ENCODE assay signal across 15 cellular contexts in the genomic region with DNA sequence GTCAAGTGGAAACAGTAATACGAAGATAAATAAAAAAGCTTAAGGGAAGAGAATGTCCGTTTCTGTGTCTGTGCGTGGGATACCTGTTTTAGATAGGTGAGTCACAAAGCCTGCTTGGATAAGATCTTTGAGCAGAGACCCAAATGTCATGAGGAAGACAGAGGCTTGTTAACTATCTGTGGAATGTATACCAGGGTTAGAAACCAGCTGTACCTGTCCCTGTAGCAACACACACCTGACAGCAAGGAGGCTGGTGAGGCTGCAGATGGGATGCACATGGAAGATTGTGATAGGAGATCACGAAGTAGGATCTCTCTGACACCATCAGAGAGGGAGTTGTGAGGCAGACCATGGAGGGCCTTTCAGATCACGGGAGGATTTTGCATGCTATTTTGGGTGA.
A peak's percentile ranks its signal among the peaks of the same experiment; 100 is the strongest.
DNase-seq lines count a peak whose midpoint lies in the region; ATAC-seq, FAIRE-seq and TF ChIP-seq lines count a peak whose summit lies in the region.
"Had no signal": no experiment of that assay in that cellular context is flagged by ENCODE, and none has a peak within 500 bp of the region (broad histone marks: within the 10 kb centered on the region; RNA-seq: fewer than 3 reads in every experiment).

No MANE protein-coding gene starts in this region.

- FAIRE-seq in keratinocyte (lab: Jason Lieb, UNC) (peak; percentile 39), pancreas (lab: Jason Lieb, UNC) (no peak)

- peak overlapping the region; percentile 84 for H3K4me3 Mint-ChIP-seq in activated naive CD4-positive, alpha-beta T cell treated with anti-CD3 and anti-CD28 coated beads, Interleukin-2, amount 50 U/mL, for 24 hours
- peak overlapping the region; percentile 77 for H3K4me3 Mint-ChIP-seq in activated T-helper 1 cell treated with anti-CD3 and anti-CD28 coated beads, Interleukin-12 subunit alpha, Interleukin-12 subunit beta, Interleukin-2, Interleukin-4 antibody, amounts not matched to agents 30 ng/mL and 10 ng/mL and 1 ng/mL, durations not matched to agents 14 hours and 24 hours and 36 hours
- H3K4me3 Mint-ChIP-seq: neural progenitor cell had no signal

- H3K4me1 ChIP-seq in keratinocyte (ENCODE audit: control insufficient read depth, extremely low read depth, insufficient read depth, low read length), result peaks cover 17% of the 10 kb centered on the region
- no peaks in the 10 kb centered on the region for H3K4me1 ChIP-seq in pancreas
- peaks cover 0 to 3% (median 0%) of the 10 kb centered on the region in 4 donors for H3K4me1 ChIP-seq in esophagus muscularis mucosa
- H3K4me1 ChIP-seq: lower lobe of right lung, neural progenitor cell, Peyer's patch, uterus had no signal

- intact Hi-C loops in activated T-helper 1 cell treated with anti-CD3 and anti-CD28 coated beads, Interleukin-12 subunit alpha, Interleukin-12 subunit beta, Interleukin-2, Interleukin-4 antibody, amounts not matched to agents 30 ng/mL and 10 ng/mL and 1 ng/mL, durations not matched to agents 14 hours and 24 hours and 36 hours (cut with micrococcal nuclease), result no loop called here
- intact Hi-C loops in pancreas (cut with DNase I) (no loop called here), esophagus muscularis mucosa (cut with DNase I) (loop anchor here (5.0 kb wide), 1 partner anchor 459 kb away; no protein-coding TSS in a partner anchor)

- no peaks in the 10 kb centered on the region for H3K9me1 ChIP-seq in keratinocyte (ENCODE audit: control insufficient read depth, extremely low read depth, insufficient read depth, low read length)

- no peaks in the 10 kb centered on the region for H3K9me3 Mint-ChIP-seq in activated naive CD4-positive, alpha-beta T cell treated with anti-CD3 and anti-CD28 coated beads, Interleukin-2, amount 50 U/mL, for 24 hours
- H3K9me3 Mint-ChIP-seq in activated T-helper 1 cell treated with anti-CD3 and anti-CD28 coated beads, Interleukin-12 subunit alpha, Interleukin-12 subunit beta, Interleukin-2, Interleukin-4 antibody, amounts not matched to agents 30 ng/mL and 10 ng/mL and 1 ng/mL, durations not matched to agents 14 hours and 24 hours and 36 hours, result no peaks in the 10 kb centered on the region
- H3K9me3 Mint-ChIP-seq: neural progenitor cell had no signal

- no peaks in the 10 kb centered on the region for H3K27me3 Mint-ChIP-seq in activated naive CD4-positive, alpha-beta T cell treated with anti-CD3 and anti-CD28 coated beads, Interleukin-2, amount 50 U/mL, for 24 hours
- H3K27me3 Mint-ChIP-seq in activated T-helper 1 cell treated with anti-CD3 and anti-CD28 coated beads, Interleukin-12 subunit alpha, Interleukin-12 subunit beta, Interleukin-2, Interleukin-4 antibody, amounts not matched to agents 30 ng/mL and 10 ng/mL and 1 ng/mL, durations not matched to agents 14 hours and 24 hours and 36 hours (ENCODE audit: insufficient read depth), result no peaks in the 10 kb centered on the region

- H3K4me2 ChIP-seq in keratinocyte (ENCODE audit: control insufficient read depth, extremely low read depth, insufficient read depth, low read depth, low read length), result no peak overlapping the region
- H3K4me2 ChIP-seq: neural progenitor cell had no signal

- TF ChIP-seq POLR2A in esophagus muscularis mucosa (IDR thresholded peaks at IDR 0.05; ENCODE audit: low read depth), result no peak

- H3K79me2 ChIP-seq in keratinocyte (ENCODE audit: control insufficient read depth, insufficient read depth, low read length), result peaks cover 10% of the 10 kb centered on the region

- H3K36me3 Mint-ChIP-seq in activated naive CD4-positive, alpha-beta T cell treated with anti-CD3 and anti-CD28 coated beads, Interleukin-2, amount 50 U/mL, for 24 hours, result peaks cover 8% of the 10 kb centered on the region
- H3K36me3 Mint-ChIP-seq in activated T-helper 1 cell treated with anti-CD3 and anti-CD28 coated beads, Interleukin-12 subunit alpha, Interleukin-12 subunit beta, Interleukin-2, Interleukin-4 antibody, amounts not matched to agents 30 ng/mL and 10 ng/mL and 1 ng/mL, durations not matched to agents 14 hours and 24 hours and 36 hours (ENCODE audit: low read depth), result peaks cover 19% of the 10 kb centered on the region

- H3K4me1 Mint-ChIP-seq in activated naive CD4-positive, alpha-beta T cell treated with anti-CD3 and anti-CD28 coated beads, Interleukin-2, amount 50 U/mL, for 24 hours, result peaks cover 55% of the 10 kb centered on the region
- H3K4me1 Mint-ChIP-seq in activated T-helper 1 cell treated with anti-CD3 and anti-CD28 coated beads, Interleukin-12 subunit alpha, Interleukin-12 subunit beta, Interleukin-2, Interleukin-4 antibody, amounts not matched to agents 30 ng/mL and 10 ng/mL and 1 ng/mL, durations not matched to agents 14 hours and 24 hours and 36 hours (ENCODE audit: low read depth), result peaks cover 34% of the 10 kb centered on the region

- 82 to 89% methylated on average over 5 of the region's 5 CpGs for WGBS in pancreas, 2 donors
- WGBS in esophagus muscularis mucosa, result 84% methylated on average over 5 of the region's 5 CpGs

- dilution Hi-C loops in keratinocyte (cut with MboI; ENCODE audit: extremely low pct_ligation_motif_present, low sequenced_read_pairs), result no loop called here

- H3K4me3 ChIP-seq in keratinocyte (ENCODE audit: control insufficient read depth in 2 of 3, extremely low read depth in 1 of 3, insufficient read depth in 2 of 3, low read depth in 1 of 3, low read length in 3 of 3) (no peak overlapping the region), pancreas (no peak overlapping the region), esophagus muscularis mucosa (no peak overlapping the region)
- H3K4me3 ChIP-seq: lower lobe of right lung, MG63, neural progenitor cell, Peyer's patch, uterus had no signal

- H3K9me3 ChIP-seq in keratinocyte (ENCODE audit: control insufficient read depth, low read depth, low read length) (no peaks in the 10 kb centered on the region), pancreas (no peaks in the 10 kb centered on the region), esophagus muscularis mucosa (no peaks in the 10 kb centered on the region)
- H3K9me3 ChIP-seq: lower lobe of right lung, MG63, Peyer's patch, uterus had no signal

- TF ChIP-seq CTCF in keratinocyte (optimal IDR thresholded peaks at IDR 0.05 in 1 of 3, IDR thresholded peaks at IDR 0.05 in 1 of 3, conservative IDR thresholded peaks at IDR 0.05 in 1 of 3; ENCODE audit: extremely low read depth in 1 of 3, insufficient read depth in 2 of 3, low read length in 3 of 3) (no peak), pancreas (IDR thresholded peaks at IDR 0.05) (no peak), esophagus muscularis mucosa (IDR thresholded peaks at IDR 0.05) (no peak)

- H3K36me3 ChIP-seq in keratinocyte (ENCODE audit: control insufficient read depth in 2 of 2, extremely low read depth in 1 of 2, insufficient read depth in 2 of 2, low read length in 2 of 2) (peaks cover 4 to 11% of the 10 kb centered on the region in 2 experiments), pancreas (peaks cover 0 to 7% (median 0%) of the 10 kb centered on the region in 3 donors), esophagus muscularis mucosa (peaks cover 0 to 29% (median 11%) of the 10 kb centered on the region in 4 donors)
- H3K36me3 ChIP-seq: uterus had no signal

- TF ChIP-seq EP300 in esophagus muscularis mucosa (IDR thresholded peaks at IDR 0.05), result no peak

- H3K27me3 ChIP-seq in keratinocyte (ENCODE audit: control insufficient read depth, extremely low read depth, insufficient read depth, low read length), result no peaks in the 10 kb centered on the region
- H3K27me3 ChIP-seq in pancreas, result no peaks in the 10 kb centered on the region
- H3K27me3 ChIP-seq in esophagus muscularis mucosa, result no peaks in the 10 kb centered on the region
- H3K27me3 ChIP-seq: brain microvascular endothelial cell, MG63, neural progenitor cell, Peyer's patch, uterus had no signal

- H3K27ac ChIP-seq in keratinocyte (ENCODE audit: control insufficient read depth, insufficient read depth, low read length) (peak overlapping the region; percentile 4), substantia nigra (ENCODE audit: low read depth, low read length, poor library complexity, severe bottlenecking) (peak overlapping the region; percentile 12), pancreas (no peak overlapping the region), esophagus muscularis mucosa (replicated peaks in 1 of 4) (no peak overlapping the region)
- H3K27ac ChIP-seq: brain microvascular endothelial cell, lower lobe of right lung, neural progenitor cell, Peyer's patch, uterus had no signal

- H3K27ac Mint-ChIP-seq in activated naive CD4-positive, alpha-beta T cell treated with anti-CD3 and anti-CD28 coated beads, Interleukin-2, amount 50 U/mL, for 24 hours, result peak overlapping the region; percentile 68
- peak overlapping the region; percentile 74 for H3K27ac Mint-ChIP-seq in activated T-helper 1 cell treated with anti-CD3 and anti-CD28 coated beads, Interleukin-12 subunit alpha, Interleukin-12 subunit beta, Interleukin-2, Interleukin-4 antibody, amounts not matched to agents 30 ng/mL and 10 ng/mL and 1 ng/mL, durations not matched to agents 14 hours and 24 hours and 36 hours
- H3K27ac Mint-ChIP-seq: neural progenitor cell had no signal

- ATAC-seq in pancreas, result no peak

- no peak overlapping the region for H2AFZ ChIP-seq in keratinocyte (ENCODE audit: control insufficient read depth, low read length)
- H2AFZ ChIP-seq: neural progenitor cell had no signal

- H4K20me1 ChIP-seq in keratinocyte (ENCODE audit: control insufficient read depth, extremely low read depth, insufficient read depth, low read length), result no peaks in the 10 kb centered on the region

- DNase-seq in activated naive CD4-positive, alpha-beta T cell (lab: John Stamatoyannopoulos, UW), result no peak
- DNase-seq in activated T-helper 1 cell treated with anti-CD3 and anti-CD28 coated beads, Interleukin-12 subunit alpha, Interleukin-12 subunit beta, Interleukin-2, Interleukin-4 antibody, amounts not matched to agents 30 ng/mL and 10 ng/mL and 1 ng/mL, durations not matched to agents 14 hours and 24 hours and 36 hours (ENCODE audit: low spot score), result no peak
- DNase-seq in keratinocyte (ENCODE audit: low read depth, low spot score), result no peak
- no peak for DNase-seq in substantia nigra (lab: John Stamatoyannopoulos, UW)
- DNase-seq in pancreas, result no peak
- no peak for DNase-seq in esophagus muscularis mucosa (ENCODE audit: extremely low spot score)
- no peak for DNase-seq in NCI-H2227 treated with DMSO at 0.1 percent for 48 hours (lab: John Stamatoyannopoulos, UW)
- DNase-seq: GOT3 had no signal

- no peak overlapping the region for H3K9ac ChIP-seq in keratinocyte (ENCODE audit: control insufficient read depth, extremely low read depth, insufficient read depth, low read length)
- H3K9ac ChIP-seq: neural progenitor cell had no signal

Comparison
In these comparisons a context has a peak if more than half of its experiments do, and no peak if none do; other contexts are left out.
1. H3K27ac ChIP-seq: peak in keratinocyte (single experiment) and substantia nigra (single experiment); none in pancreas (0 of 4) and esophagus muscularis mucosa (0 of 4).